1 cellular context compared by ENCODE assay signal in genomic region chr12:109716092-109716479, GRCh38.
TF ChIP-seq lines count a peak whose summit lies in the region.

No MANE protein-coding gene starts in this region.

TF ChIP-seq in H1, 55 proteins besides CTCF, POLR2A, EP300 and RAD21:
- TF ChIP-seq NANOG (IDR thresholded peaks at IDR 0.05; ENCODE audit: insufficient read depth, low read depth, low read length, poor library complexity, severe bottlenecking) = no peak
- TF ChIP-seq KDM5A (IDR thresholded peaks at IDR 0.05; ENCODE audit: low read length) = no peak
- TF ChIP-seq TAF1 (IDR thresholded peaks at IDR 0.05; ENCODE audit: low read depth, low read length) = no peak
- TF ChIP-seq TBP (IDR thresholded peaks at IDR 0.05; ENCODE audit: low read depth, low read length) = no peak
- no peak for TF ChIP-seq KDM4A (IDR thresholded peaks at IDR 0.05; ENCODE audit: low read depth, low read length, severe bottlenecking)
- no peak for TF ChIP-seq PHF8 (conservative IDR thresholded peaks at IDR 0.05; ENCODE audit: low read depth, low read length)
- no peak for TF ChIP-seq CHD1 (IDR thresholded peaks at IDR 0.05; ENCODE audit: low read depth, low read length)
